ENCODE assay signal across 11 cellular contexts in the genomic region with DNA sequence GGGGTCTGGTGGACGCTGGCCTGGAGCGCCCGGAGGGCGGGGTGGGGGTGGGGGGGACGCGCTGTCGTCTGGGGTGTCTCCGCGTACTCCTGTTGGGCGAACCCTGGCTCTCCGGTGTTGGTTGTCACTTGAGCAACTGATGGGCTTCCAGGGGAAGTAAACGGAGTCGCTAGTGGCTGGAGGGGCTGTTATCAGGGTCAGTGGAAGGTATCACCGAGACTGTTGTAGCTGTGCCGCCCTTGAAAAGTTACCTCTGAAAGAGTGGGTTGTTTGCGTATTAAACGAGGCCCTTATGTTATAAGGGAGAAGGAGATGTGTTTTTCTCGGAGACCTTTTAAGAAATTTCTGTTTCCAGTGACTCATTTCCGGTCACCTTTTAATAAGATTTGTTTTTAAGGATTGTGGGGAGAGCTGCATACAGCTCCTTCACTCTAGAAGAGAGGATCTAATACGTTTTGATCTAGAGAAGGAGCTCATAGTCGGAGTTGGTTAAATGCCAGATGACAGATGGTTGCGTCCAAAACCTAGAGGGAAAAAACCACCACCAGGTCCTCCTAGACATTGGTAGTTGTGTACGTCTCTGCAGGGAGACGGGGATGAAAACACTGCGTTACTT. TPM values are rescaled to one million over a fixed set of nuclear protein-coding genes. Genes with fewer than 3 reads are reported as not detected.
A peak's percentile ranks its signal among the peaks of the same experiment; 100 is the strongest.
DNase-seq lines count a peak whose midpoint lies in the region; TF ChIP-seq lines count a peak whose summit lies in the region.
"Had no signal": no experiment of that assay in that cellular context is flagged by ENCODE, and none has a peak within 500 bp of the region (broad histone marks: within the 10 kb centered on the region; RNA-seq: fewer than 3 reads in every experiment).

No MANE protein-coding gene starts in this region.

- H3K27me3 Mint-ChIP-seq in Calu3 (ENCODE audit: unreplicated experiment) (peaks cover 35% of the 10 kb centered on the region), osteocyte (ENCODE audit: unreplicated experiment) (peaks cover 58% of the 10 kb centered on the region), HFFc6 (ENCODE audit: insufficient read depth) (no peaks in the 10 kb centered on the region; the same call in 1 of the 2 replicates)

- intact Hi-C loops in Calu3 (cut with micrococcal nuclease; ENCODE audit: unreplicated experiment): no loop called here

- no peaks in the 10 kb centered on the region for H3K9me3 Mint-ChIP-seq in Calu3 (ENCODE audit: low read depth, unreplicated experiment)
- no peaks in the 10 kb centered on the region for H3K9me3 Mint-ChIP-seq in osteocyte (ENCODE audit: unreplicated experiment)
- H3K9me3 Mint-ChIP-seq in HFFc6: no peaks in the 10 kb centered on the region
- H3K9me3 Mint-ChIP-seq: activated naive CD4-positive, alpha-beta T cell treated with anti-CD3 and anti-CD28 coated beads, Interleukin-2, amount 50 U/mL, for 24 hours had no signal

- H3K4me3 ChIP-seq in epithelial cell of esophagus (ENCODE audit: low read length): peak overlapping the region; percentile 12
- H3K4me3 ChIP-seq: SJCRH30 had no signal

- H3K4me1 Mint-ChIP-seq in Calu3 (ENCODE audit: low read depth, unreplicated experiment) (no peaks in the 10 kb centered on the region), osteocyte (ENCODE audit: unreplicated experiment) (peaks cover 8% of the 10 kb centered on the region), HFFc6 (ENCODE audit: low read depth) (no peaks in the 10 kb centered on the region)
- H3K4me1 Mint-ChIP-seq: activated naive CD4-positive, alpha-beta T cell treated with anti-CD3 and anti-CD28 coated beads, Interleukin-2, amount 50 U/mL, for 24 hours; memory B cell had no signal

- DNase-seq in Calu3: no peak
- peak; percentile 54 for DNase-seq in NCI-H446 treated with DMSO at 0.1 percent for 48 hours (lab: John Stamatoyannopoulos, UW)
- DNase-seq in epithelial cell of esophagus (ENCODE audit: low read depth): peak; percentile 2
- no peak for DNase-seq in osteocyte (ENCODE audit: extremely low spot score, unreplicated experiment)
- no peak for DNase-seq in HFFc6
- no peak for DNase-seq in NCI-H1436 (lab: John Stamatoyannopoulos, UW)
- DNase-seq in SW 1271 (lab: John Stamatoyannopoulos, UW): no peak
- no peak for DNase-seq in hippocampal formation (lab: John Stamatoyannopoulos, UW)
- DNase-seq: SJCRH30 had no signal

- H3K36me3 Mint-ChIP-seq in Calu3 (ENCODE audit: insufficient read depth, unreplicated experiment) (peaks cover 8% of the 10 kb centered on the region), osteocyte (ENCODE audit: unreplicated experiment) (no peaks in the 10 kb centered on the region), HFFc6 (ENCODE audit: low read depth) (no peaks in the 10 kb centered on the region)
- H3K36me3 Mint-ChIP-seq: activated naive CD4-positive, alpha-beta T cell treated with anti-CD3 and anti-CD28 coated beads, Interleukin-2, amount 50 U/mL, for 24 hours; memory B cell had no signal

- peak overlapping the region; percentile 17 for H3K27ac Mint-ChIP-seq in Calu3 (ENCODE audit: unreplicated experiment)
- H3K27ac Mint-ChIP-seq in osteocyte (ENCODE audit: unreplicated experiment): no peak overlapping the region
- no peak overlapping the region for H3K27ac Mint-ChIP-seq in HFFc6
- H3K27ac Mint-ChIP-seq: activated naive CD4-positive, alpha-beta T cell treated with anti-CD3 and anti-CD28 coated beads, Interleukin-2, amount 50 U/mL, for 24 hours; memory B cell had no signal

- TF ChIP-seq CTCF in Calu3 (IDR thresholded peaks at IDR 0.05; ENCODE audit: unreplicated experiment) (no peak), epithelial cell of esophagus (IDR thresholded peaks at IDR 0.05; ENCODE audit: insufficient read depth, low read depth, low read length, missing control alignments) (no peak), osteocyte (IDR thresholded peaks at IDR 0.05) (no peak), HFFc6 (IDR thresholded peaks at IDR 0.05) (no peak)

- CTCF ChIA-PET in Calu3 (lab: Charles Lee): no interaction called here

- no TSS peak for BruUV-seq in Calu3 (replicated peaks; lab: Mats Ljungman, UMichigan)

- H3K4me3 Mint-ChIP-seq in Calu3 (ENCODE audit: low read depth, unreplicated experiment): peak overlapping the region; percentile 85
- H3K4me3 Mint-ChIP-seq in osteocyte (ENCODE audit: unreplicated experiment): peak overlapping the region; percentile 46
- H3K4me3 Mint-ChIP-seq in HFFc6: no peak overlapping the region
- H3K4me3 Mint-ChIP-seq: activated naive CD4-positive, alpha-beta T cell treated with anti-CD3 and anti-CD28 coated beads, Interleukin-2, amount 50 U/mL, for 24 hours; memory B cell had no signal

RNA-seq across cellular contexts. Expression of a gene that starts 0.7 kb away (rescaled TPM):
- total RNA-seq in Calu3 (2022) (not detected in 2 replicates), osteocyte (not detected in 2 replicates)
- total RNA-seq in HFFc6 (2021; fragmentation: NEBNext Ultra II Directional; extraction: Animal tissue kit (Norgen Biotek cat#: 25700)): not detected
- total RNA-seq: SJCRH30 had no signal

Comparison
In these comparisons a context has a peak if more than half of its experiments do, and no peak if none do; other contexts are left out.
1. DNase-seq: peak in NCI-H446 treated with DMSO at 0.1 percent for 48 hours (single experiment) and epithelial cell of esophagus (single experiment); none in Calu3 (single experiment), osteocyte (single experiment), HFFc6 (single experiment), NCI-H1436 (single experiment), SW 1271 (0 of 2) and hippocampal formation (0 of 2).